In the genomic region with DNA sequence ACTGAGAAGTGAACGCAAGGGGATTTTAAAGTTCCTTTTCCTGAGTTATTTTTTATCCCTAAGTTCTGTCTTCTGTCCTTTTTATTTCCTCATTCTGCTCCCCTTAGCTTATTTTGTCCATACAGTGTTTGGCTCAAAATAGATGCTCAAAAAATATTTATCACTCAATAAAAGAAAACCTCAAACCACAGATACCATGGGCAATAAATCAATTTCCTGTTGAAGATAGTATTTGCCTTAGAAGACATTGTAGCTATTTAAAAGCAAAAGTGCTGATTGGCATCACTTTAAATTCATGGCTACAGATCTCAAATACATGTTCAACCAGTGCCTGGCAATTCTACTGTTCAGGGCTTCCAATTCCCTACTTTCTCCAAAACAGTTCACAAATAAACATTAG, we compare ENCODE assay signal across 22 cellular contexts.
"Had no signal": no experiment of that assay in that cellular context is flagged by ENCODE, and none has a peak within 500 bp of the region (broad histone marks: within the 10 kb centered on the region; RNA-seq: fewer than 3 reads in every experiment).

No MANE protein-coding gene starts in this region.

- H3K36me3 ChIP-seq: colonic mucosa, heart left ventricle, right atrium auricular region, sigmoid colon, stomach, thoracic aorta, transverse colon had no signal

- H3K9me3 ChIP-seq: colonic mucosa, heart left ventricle, mucosa of descending colon, right atrium auricular region, sigmoid colon, stomach, thoracic aorta, transverse colon had no signal

- ATAC-seq: heart left ventricle; mucosa of descending colon; naive thymus-derived CD8-positive, alpha-beta T cell had no signal

- H3K4me1 ChIP-seq: colonic mucosa, right atrium auricular region, sigmoid colon, stomach, transverse colon had no signal

- DNase-seq: colonic mucosa; dermis blood vessel endothelial cell; effector CD4-positive, alpha-beta T cell; endodermal cell; erythroblast; heart left ventricle; hippocampal formation; kidney glomerular epithelial cell; mucosa of descending colon; naive thymus-derived CD8-positive, alpha-beta T cell; posterior cingulate gyrus; sigmoid colon; small intestine; stimulated activated CD4-positive, alpha-beta T cell treated with anti-CD3 and anti-CD28 coated beads, Interleukin-12 subunit alpha, Interleukin-12 subunit beta, amount 100 ng/mL, for 4 hours; stimulated activated naive CD4-positive, alpha-beta T cell; stomach; substantia nigra; transverse colon had no signal

- H3K27ac ChIP-seq: colonic mucosa, heart left ventricle, right atrium auricular region, sigmoid colon, stomach, thoracic aorta, transverse colon had no signal

- H3K4me3 ChIP-seq: colonic mucosa, heart left ventricle, mucosa of descending colon, right atrium auricular region, sigmoid colon, stomach, thoracic aorta, transverse colon had no signal

- FAIRE-seq: endothelial cell of umbilical vein, frontal cortex, small intestine had no signal

- H3K27me3 ChIP-seq: colonic mucosa, heart left ventricle, right atrium auricular region, sigmoid colon, stomach, transverse colon had no signal
